In the genomic region with DNA sequence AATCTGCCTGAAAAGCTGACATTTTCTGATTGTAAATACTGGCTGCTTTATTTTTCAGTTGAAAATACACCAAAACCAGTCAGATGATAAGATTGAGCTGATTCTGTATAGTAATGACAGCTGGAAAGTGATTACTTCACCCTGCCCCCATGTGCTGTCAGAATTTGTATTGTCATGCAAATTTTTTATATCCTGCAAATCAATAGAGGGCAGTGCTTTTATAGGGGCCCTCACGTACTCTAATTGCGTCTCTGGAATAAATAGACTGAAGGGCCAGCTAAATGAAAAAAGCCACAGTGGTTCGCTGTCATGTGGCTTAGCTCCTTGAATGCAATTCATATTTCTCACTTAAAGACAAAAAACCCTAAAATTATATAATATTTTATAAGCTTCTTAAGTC, we compare ENCODE assay signal across 24 cellular contexts.
A peak's percentile ranks its signal among the peaks of the same experiment; 100 is the strongest.
DNase-seq lines count a peak whose midpoint lies in the region; FAIRE-seq and TF ChIP-seq lines count a peak whose summit lies in the region.
"Had no signal": no experiment of that assay in that cellular context is flagged by ENCODE, and none has a peak within 500 bp of the region (broad histone marks: within the 10 kb centered on the region; RNA-seq: fewer than 3 reads in every experiment).

No MANE protein-coding gene starts in this region.

- H2BK12ac ChIP-seq in H1 (ENCODE audit: low read depth, low read length): no peak overlapping the region

- no peak for FAIRE-seq in H1 (lab: Jason Lieb, UNC)

- H3K18ac ChIP-seq in H1 (ENCODE audit: extremely low read depth, low read length): no peak overlapping the region

- no peaks in the 10 kb centered on the region for H3K23me2 ChIP-seq in H1 (ENCODE audit: low read depth, low read length)

- H3K79me2 ChIP-seq in H1 (ENCODE audit: control insufficient read depth in 1 of 2, insufficient read depth in 2 of 2, low read length in 2 of 2): no peaks in the 10 kb centered on the region
- H3K79me2 ChIP-seq: hepatocyte had no signal

- POLR2A ChIA-PET in H1 (lab: Charles Lee; ENCODE audit: partially characterized antibody): no interaction called here

- H3K4me3 ChIP-seq in H1 (ENCODE audit: extremely low read depth in 1 of 4, insufficient read depth in 2 of 4, low read depth in 3 of 4, low read length in 4 of 4) (no peak overlapping the region), vagina (no peak overlapping the region)
- H3K4me3 ChIP-seq: dorsolateral prefrontal cortex, gastrocnemius medialis, hepatocyte, SJSA1, thyroid gland had no signal

- no peak overlapping the region for H3K4me2 ChIP-seq in H1 (ENCODE audit: insufficient read depth in 1 of 2, low read depth in 2 of 2, low read length in 2 of 2)
- H3K4me2 ChIP-seq: hepatocyte had no signal

- no peak overlapping the region for H2AFZ ChIP-seq in H1 (ENCODE audit: low read length)
- H2AFZ ChIP-seq: hepatocyte had no signal

- no peak overlapping the region for H2BK120ac ChIP-seq in H1 (replicated peaks; ENCODE audit: low read depth, low read length)

- TF ChIP-seq EP300 in H1 (IDR thresholded peaks at IDR 0.05; ENCODE audit: borderline replicate concordance in 1 of 2, low read depth in 2 of 2, low read length in 2 of 2): no peak

- H4K91ac ChIP-seq in H1 (replicated peaks; ENCODE audit: insufficient read length, low read length): no peak overlapping the region

- H3K9ac ChIP-seq in H1 (replicated peaks in 1 of 4; ENCODE audit: extremely low read depth in 1 of 4, low read depth in 3 of 4, low read length in 3 of 4): no peak overlapping the region

- no peak overlapping the region for H2BK20ac ChIP-seq in H1 (ENCODE audit: low read length)

- H3K27ac ChIP-seq in H1 (ENCODE audit: low read depth, low read length): no peak overlapping the region
- no peak overlapping the region for H3K27ac ChIP-seq in vagina
- H3K27ac ChIP-seq: dorsolateral prefrontal cortex, gastrocnemius medialis, hepatocyte, SJSA1, thyroid gland had no signal

- H3K14ac ChIP-seq in H1 (ENCODE audit: insufficient read length): no peak overlapping the region

- no peaks in the 10 kb centered on the region for H3K9me3 ChIP-seq in H1 (ENCODE audit: insufficient read depth in 2 of 2, low read depth in 1 of 2, low read length in 1 of 2)
- H3K9me3 ChIP-seq in vagina: no peaks in the 10 kb centered on the region
- H3K9me3 ChIP-seq: BE2C, gastrocnemius medialis, SJSA1, thyroid gland had no signal

- no peak overlapping the region for H3K4ac ChIP-seq in H1 (replicated peaks; ENCODE audit: insufficient read length, low read depth, low read length)

- TF ChIP-seq POLR2A in H1 (IDR thresholded peaks at IDR 0.05; ENCODE audit: control extremely low read depth in 1 of 2, low read depth in 2 of 2, low read length in 2 of 2) (no peak), vagina (IDR thresholded peaks at IDR 0.05) (no peak)

- H3K79me1 ChIP-seq in H1 (ENCODE audit: low read depth, low read length): no peaks in the 10 kb centered on the region

- no peak overlapping the region for H4K5ac ChIP-seq in H1 (ENCODE audit: insufficient read length, low read depth, low read length)

- H2BK15ac ChIP-seq in H1 (ENCODE audit: low read length): no peak overlapping the region

- DNase-seq in DMS153 (lab: John Stamatoyannopoulos, UW) (peak; percentile 60), NCI-H1417 (lab: John Stamatoyannopoulos, UW) (peak; percentile 30 to 85 (median 57)), NCI-H345 treated with DMSO at 0.1 percent for 48 hours (lab: John Stamatoyannopoulos, UW; ENCODE audit: unreplicated experiment) (peak; percentile 25), H1 (ENCODE audit: low read depth in 1 of 2, low spot score in 2 of 2) (no peak), OCI-M2 (lab: John Stamatoyannopoulos, UW; ENCODE audit: unreplicated experiment) (no peak), midbrain (lab: John Stamatoyannopoulos, UW) (no peak), COLO668 (lab: John Stamatoyannopoulos, UW; ENCODE audit: unreplicated experiment) (no peak), vagina (ENCODE audit: extremely low spot score in 2 of 2) (no peak)
- DNase-seq: activated B cell treated with CpG ODN at 0.5 μM for 24 hours; activated CD4-positive, alpha-beta T cell treated with anti-CD3 and anti-CD28 coated beads, Interleukin-2, amount 50 U/mL, for 4 hours; activated naive CD4-positive, alpha-beta T cell treated with Interleukin-2 at 50 U/mL for 16 hours; BE2C; CD8-positive, alpha-beta memory T cell; DMS79; dorsolateral prefrontal cortex; gastrocnemius medialis; GF-D8; left colon; mesenchymal stem cell; NCI-H1930; T-cell; thyroid gland had no signal

- 60% methylated on average over 3 of the region's 3 CpGs; no CpG with 5 or more reads in 1 of the 2 experiments for WGBS in H1 (ENCODE audit: extremely low coverage in 1 of 2, insufficient coverage in 1 of 2, insufficient read length in 1 of 2, insufficient replicate concordance in 2 of 2, low coverage in 1 of 2, low lambda C conversion rate in 2 of 2, missing lambda C conversion rate in 1 of 2), 2 experiments

- CTCF ChIA-PET in H1 (lab: Charles Lee; ENCODE audit: partially characterized antibody): interaction anchor here (0.8 to 1.2 kb wide), 4 partner anchors 9 to 272 kb away, joined by 3 to 5 read pairs (median 4); no protein-coding TSS in a partner anchor

- intact Hi-C loops in vagina (cut with DNase I): no loop called here

- TF ChIP-seq CTCF in H1 (IDR thresholded peaks at IDR 0.05; ENCODE audit: control extremely low read depth in 1 of 3, insufficient read depth in 1 of 3, low read depth in 1 of 3, low read length in 3 of 3) (no peak), vagina (IDR thresholded peaks at IDR 0.05) (no peak)

- H3K23ac ChIP-seq in H1 (ENCODE audit: insufficient read length): no peak overlapping the region

- H4K8ac ChIP-seq in H1 (ENCODE audit: extremely low read depth, insufficient read depth, low read length): no peak overlapping the region

- H3K27me3 ChIP-seq in H1 (replicated peaks in 1 of 4; ENCODE audit: control insufficient read depth in 3 of 4, extremely low read depth in 1 of 4, insufficient read depth in 3 of 4, low read length in 3 of 4): no peaks in the 10 kb centered on the region
- H3K27me3 ChIP-seq in vagina: no peaks in the 10 kb centered on the region
- H3K27me3 ChIP-seq: BE2C, dorsolateral prefrontal cortex, gastrocnemius medialis, hepatocyte, SJSA1, thyroid gland had no signal

- TF ChIP-seq RAD21 in H1 (IDR thresholded peaks at IDR 0.05 in 1 of 2, conservative IDR thresholded peaks at IDR 0.05 in 1 of 2; ENCODE audit: low read depth in 2 of 2, low read length in 2 of 2): no peak

- H2BK5ac ChIP-seq in H1 (ENCODE audit: low read depth, low read length): no peak overlapping the region

- no peak overlapping the region for H3K56ac ChIP-seq in H1 (replicated peaks; ENCODE audit: insufficient read length, low read depth, low read length)

- peaks cover 0 to 4% (median 4%) of the 10 kb centered on the region in 4 experiments; a peak in 3 of 7 replicates for H3K4me1 ChIP-seq in H1 (replicated peaks in 1 of 4; ENCODE audit: control insufficient read depth in 3 of 4, insufficient read depth in 4 of 4, low read length in 3 of 4)
- H3K4me1 ChIP-seq in vagina: no peaks in the 10 kb centered on the region
- H3K4me1 ChIP-seq: BE2C, SJSA1 had no signal

- no peaks in the 10 kb centered on the region for H3K36me3 ChIP-seq in H1 (ENCODE audit: control insufficient read depth in 2 of 4, insufficient read depth in 4 of 4, low read length in 3 of 4)
- no peaks in the 10 kb centered on the region for H3K36me3 ChIP-seq in vagina
- H3K36me3 ChIP-seq: BE2C, gastrocnemius medialis, SJSA1, thyroid gland had no signal

- no peak overlapping the region for H2AK5ac ChIP-seq in H1 (ENCODE audit: low read depth, low read length)

- H4K20me1 ChIP-seq in H1 (replicated peaks in 1 of 2; ENCODE audit: control insufficient read depth in 1 of 2, insufficient read depth in 2 of 2, low read length in 2 of 2): peaks cover 0 to 2% of the 10 kb centered on the region in 2 experiments

TF ChIP-seq in H1, 55 proteins besides CTCF, POLR2A, EP300 and RAD21 (continues in another document):
- TF ChIP-seq SAP30 (IDR thresholded peaks at IDR 0.05; ENCODE audit: insufficient read depth, insufficient replicate concordance, low read length) (no peak), JUND (IDR thresholded peaks at IDR 0.05; ENCODE audit: low read length) (no peak), SIN3A (conservative IDR thresholded peaks at IDR 0.05 in 1 of 2, IDR thresholded peaks at IDR 0.05 in 1 of 2; ENCODE audit: low read depth in 1 of 2, low read length in 2 of 2) (0 out of 4 replicates have a peak, but pooled peaks of 1 of the 2 experiments have one; percentile 45), HDAC6 (IDR thresholded peaks at IDR 0.05; ENCODE audit: low read depth, low read length) (no peak), MAX (IDR thresholded peaks at IDR 0.05) (no peak), E2F6 (IDR thresholded peaks at IDR 0.05) (no peak), PHF8 (conservative IDR thresholded peaks at IDR 0.05; ENCODE audit: low read depth, low read length) (no peak), BACH1 (IDR thresholded peaks at IDR 0.05; ENCODE audit: low read length) (no peak), GTF2F1 (IDR thresholded peaks at IDR 0.05; ENCODE audit: borderline replicate concordance, low read depth, low read length) (no peak), POU5F1 (IDR thresholded peaks at IDR 0.05; ENCODE audit: low read depth, low read length) (peak; percentile 66; the same call in 1 of the 2 replicates), FOSL1 (IDR thresholded peaks at IDR 0.05; ENCODE audit: insufficient read depth, low read depth, low read length) (no peak), TBP (IDR thresholded peaks at IDR 0.05; ENCODE audit: low read depth, low read length) (no peak), SP1 (IDR thresholded peaks at IDR 0.05; ENCODE audit: low read depth, low read length) (no peak), SUZ12 (IDR thresholded peaks at IDR 0.05; ENCODE audit: low read length) (no peak), JUN (IDR thresholded peaks at IDR 0.05; ENCODE audit: low read depth, low read length) (no peak)

Comparison
In these comparisons a context has a peak if more than half of its experiments do, and no peak if none do; other contexts are left out.
1. DNase-seq: peak in DMS153 (single experiment), NCI-H1417 (3 of 3) and NCI-H345 treated with DMSO at 0.1 percent for 48 hours (single experiment); none in H1 (0 of 2), OCI-M2 (single experiment), midbrain (single experiment), COLO668 (single experiment) and vagina (0 of 2).